In the genomic region with DNA sequence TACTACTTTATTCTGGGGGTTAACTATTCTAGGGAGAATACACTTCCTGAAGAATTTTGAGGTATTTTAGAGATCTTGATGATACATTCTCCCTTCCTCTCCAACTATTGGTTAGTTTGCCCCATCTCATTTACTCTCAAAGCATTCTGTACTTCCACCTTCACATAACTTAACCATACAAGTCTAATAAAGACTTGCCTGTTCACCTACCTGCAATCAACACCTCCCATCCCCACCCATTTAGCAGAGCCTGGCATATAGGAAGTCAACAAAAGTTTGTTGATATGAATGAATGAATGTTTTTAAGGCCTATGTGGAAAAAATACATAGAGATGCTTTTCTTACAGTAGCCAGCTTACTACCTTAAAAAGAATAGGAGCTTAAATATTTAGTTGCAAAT, we compare ENCODE assay signal across 16 cellular contexts. TPM values are rescaled to one million over a fixed set of nuclear protein-coding genes. Genes with fewer than 3 reads are reported as not detected.
DNase-seq lines count a peak whose midpoint lies in the region; ATAC-seq and TF ChIP-seq lines count a peak whose summit lies in the region.
"Had no signal": no experiment of that assay in that cellular context is flagged by ENCODE, and none has a peak within 500 bp of the region (broad histone marks: within the 10 kb centered on the region; RNA-seq: fewer than 3 reads in every experiment).

No MANE protein-coding gene starts in this region.

- H3K27me3 ChIP-seq in OCI-LY3 (ENCODE audit: low read depth, low read length) (no peaks in the 10 kb centered on the region), transverse colon (no peaks in the 10 kb centered on the region)

- H3K4me1 Mint-ChIP-seq in chondrocyte (ENCODE audit: low read depth) = peaks cover 65% of the 10 kb centered on the region

- no peak overlapping the region for H2AFZ ChIP-seq in OCI-LY3 (ENCODE audit: low read depth, low read length)
- H2AFZ ChIP-seq: GM23248 had no signal

- H3K79me2 ChIP-seq in OCI-LY3 (ENCODE audit: low read length) = peaks cover 69% of the 10 kb centered on the region

- H3K27ac ChIP-seq in OCI-LY3 (ENCODE audit: low read length) = peak overlapping the region; percentile 99
- peak overlapping the region; percentile 87 to 88 (median 88) for H3K27ac ChIP-seq in transverse colon
- H3K27ac ChIP-seq: C4-2B had no signal

- peak overlapping the region; percentile 37 for H3K27ac Mint-ChIP-seq in chondrocyte (ENCODE audit: unreplicated experiment)
- H3K27ac Mint-ChIP-seq: CD4-positive, alpha-beta memory T cell had no signal

- peak overlapping the region; percentile 87 for H3K4me2 ChIP-seq in OCI-LY3 (ENCODE audit: low read length)

- no peak overlapping the region for H3K4me3 Mint-ChIP-seq in chondrocyte (ENCODE audit: unreplicated experiment)
- H3K4me3 Mint-ChIP-seq: CD4-positive, alpha-beta memory T cell; IgD-negative memory B cell had no signal

- intact Hi-C loops in mucosa of descending colon (cut with DNase I, micrococcal nuclease) (no loop called here), transverse colon (cut with DNase I; ENCODE audit: low total_unique reads) (no loop called here)

- no peaks in the 10 kb centered on the region for H4K20me1 ChIP-seq in OCI-LY3 (ENCODE audit: insufficient read depth, low read length)

- no peak for TF ChIP-seq EP300 in transverse colon (IDR thresholded peaks at IDR 0.05; ENCODE audit: low read depth)

- H3K4me3 ChIP-seq in OCI-LY3 (ENCODE audit: low read length) (peak overlapping the region; percentile 12; the same call in 1 of the 2 replicates), mucosa of descending colon (no peak overlapping the region), transverse colon (no peak overlapping the region)
- H3K4me3 ChIP-seq: GM23248, HAP-1 had no signal

- H3K27me3 Mint-ChIP-seq in chondrocyte (ENCODE audit: low read depth) = no peaks in the 10 kb centered on the region

- no peak for TF ChIP-seq CTCF in OCI-LY3 (IDR thresholded peaks at IDR 0.05; ENCODE audit: low read depth, low read length)
- no peak for TF ChIP-seq CTCF in chondrocyte (IDR thresholded peaks at IDR 0.05)
- TF ChIP-seq CTCF in mucosa of descending colon (IDR thresholded peaks at IDR 0.05) = no peak
- TF ChIP-seq CTCF in transverse colon (IDR thresholded peaks at IDR 0.05) = no peak

- no peaks in the 10 kb centered on the region for H3K9me3 Mint-ChIP-seq in chondrocyte (ENCODE audit: low read depth)
- H3K9me3 Mint-ChIP-seq: IgD-negative memory B cell had no signal

- H3K36me3 Mint-ChIP-seq in chondrocyte (ENCODE audit: low read depth) = no peaks in the 10 kb centered on the region
- H3K36me3 Mint-ChIP-seq: CD4-positive, alpha-beta memory T cell; IgD-negative memory B cell had no signal

- H3K4me1 ChIP-seq in OCI-LY3 (ENCODE audit: low read length) = peaks cover 76% of the 10 kb centered on the region
- peaks cover 31% of the 10 kb centered on the region for H3K4me1 ChIP-seq in mucosa of descending colon (ENCODE audit: low read depth)
- peaks cover 13 to 81% (median 60%) of the 10 kb centered on the region in 4 donors for H3K4me1 ChIP-seq in transverse colon

- H3K36me3 ChIP-seq in OCI-LY3 (replicated peaks; ENCODE audit: low read depth, low read length) = no peaks in the 10 kb centered on the region
- no peaks in the 10 kb centered on the region for H3K36me3 ChIP-seq in mucosa of descending colon (ENCODE audit: low read depth)
- H3K36me3 ChIP-seq in transverse colon = no peaks in the 10 kb centered on the region
- H3K36me3 ChIP-seq: HAP-1 had no signal

- in situ Hi-C loops in transverse colon (cut with MboI; ENCODE audit: low pct_ligation_motif_present in 1 of 4, low pct_unique_long_range_greater_than_20kb in 1 of 4, low sequenced_read_pairs in 3 of 4) = no loop called here

- H3K9ac ChIP-seq in OCI-LY3 (ENCODE audit: low read length) = peak overlapping the region; percentile 92
- H3K9ac ChIP-seq: GM23248 had no signal

- no peak for DNase-seq in chondrocyte (ENCODE audit: low spot score)
- DNase-seq in mucosa of descending colon = no peak
- no peak for DNase-seq in transverse colon
- no peak for DNase-seq in hepatic stellate cell (ENCODE audit: low spot score)
- DNase-seq in NCI-H2196 (lab: John Stamatoyannopoulos, UW; ENCODE audit: unreplicated experiment) = no peak
- DNase-seq in Ammon's horn (ENCODE audit: low spot score) = no peak
- DNase-seq: ACHN; CD4-positive, alpha-beta memory T cell; DMS79 treated with DMSO at 0.1 percent for 48 hours; GF-D8; GM23248 had no signal

- TF ChIP-seq POLR2A in transverse colon (IDR thresholded peaks at IDR 0.05) = no peak

- H3K9me3 ChIP-seq in OCI-LY3 (ENCODE audit: insufficient read depth, low read length) (no peaks in the 10 kb centered on the region), mucosa of descending colon (no peaks in the 10 kb centered on the region), transverse colon (no peaks in the 10 kb centered on the region)
- H3K9me3 ChIP-seq: HAP-1 had no signal

- ATAC-seq in mucosa of descending colon = peak; percentile 52
- ATAC-seq: HepG2 had no signal

RNA-seq across cellular contexts. Expression of a gene that starts 50.8 kb away (rescaled TPM):
- 96.5 to 113 TPM (median 107 TPM) in 3 replicates for total RNA-seq in chondrocyte
- total RNA-seq in mucosa of descending colon = 100 to 1,000 TPM; 166 to 495 (median 256) TPM
- total RNA-seq in transverse colon = 100 to 1,000 TPM; 247 to 569 (median 444) TPM
